In the genomic region with DNA sequence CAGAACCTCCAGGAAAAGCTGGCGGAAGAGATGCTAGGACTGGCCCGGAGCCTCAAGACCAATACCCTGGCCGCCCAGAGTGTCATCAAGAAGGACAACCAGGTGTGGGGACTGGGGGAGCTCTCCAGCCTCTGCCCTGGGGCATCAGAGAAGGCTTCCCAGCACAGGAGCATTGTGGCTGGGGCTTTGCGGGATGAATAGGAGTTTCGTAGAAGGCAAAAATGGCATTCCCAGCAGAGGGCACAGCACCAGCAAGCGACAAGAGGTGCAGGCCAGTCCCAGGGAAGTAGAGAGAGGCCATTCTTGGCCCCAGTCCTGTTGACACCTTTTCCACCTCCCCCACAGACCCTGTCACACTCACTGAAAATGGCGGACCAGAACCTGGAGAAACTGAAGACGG, we compare ENCODE assay signal across 25 cellular contexts. TPM values are rescaled to one million over a fixed set of nuclear protein-coding genes. Genes with fewer than 3 reads are reported as not detected.
A peak's percentile ranks its signal among the peaks of the same experiment; 100 is the strongest.
DNase-seq lines count a peak whose midpoint lies in the region; ATAC-seq, FAIRE-seq and TF ChIP-seq lines count a peak whose summit lies in the region.
"Had no signal": no experiment of that assay in that cellular context is flagged by ENCODE, and none has a peak within 500 bp of the region (broad histone marks: within the 10 kb centered on the region; RNA-seq: fewer than 3 reads in every experiment).

No MANE protein-coding gene starts in this region.

- H3K9me3 ChIP-seq in CD4-positive, alpha-beta T cell (ENCODE audit: control insufficient read depth, low read length) = no peaks in the 10 kb centered on the region
- H3K9me3 ChIP-seq in GM12878 (replicated peaks; ENCODE audit: control insufficient read depth, insufficient read depth, low read length) = no peaks in the 10 kb centered on the region
- H3K9me3 ChIP-seq: MG63 had no signal

- H3K36me3 ChIP-seq in GM23338 (ENCODE audit: insufficient read depth) (peaks cover 5% of the 10 kb centered on the region; the same call in 1 of the 2 replicates), GM12878 (ENCODE audit: control insufficient read depth in 2 of 2, insufficient read depth in 2 of 2, low read length in 1 of 2) (peaks cover 2 to 5% of the 10 kb centered on the region in 2 experiments; a peak in 2 of 4 replicates)

- no peaks in the 10 kb centered on the region for H3K9me2 ChIP-seq in GM23338 (ENCODE audit: insufficient read depth)

- 0 out of 2 replicates have a peak, but pooled peaks cover 9% of the 10 kb centered on the region for H3F3A ChIP-seq in GM23338 (replicated peaks; ENCODE audit: low read depth)

- SMC1A ChIA-PET in GM12878 (lab: Charles Lee; ENCODE audit: uncharacterized antibody, unreplicated experiment) = no interaction called here

- no peak overlapping the region for H3K9ac ChIP-seq in GM12878 (ENCODE audit: control insufficient read depth, insufficient read depth, low read length)

- BruUV-seq in GM12878 (replicated peaks; lab: Mats Ljungman, UMichigan) = no TSS peak

- no peak overlapping the region for H3K27ac ChIP-seq in CD4-positive, alpha-beta T cell (ENCODE audit: low read depth, low read length)
- H3K27ac ChIP-seq in GM23338 (ENCODE audit: low read depth) (no peak overlapping the region), GM12878 (ENCODE audit: control insufficient read depth, insufficient read depth) (no peak overlapping the region)

- TF ChIP-seq RAD21 in GM12878 (IDR thresholded peaks at IDR 0.05; ENCODE audit: insufficient read depth, low read depth, low read length) = no peak

- in situ Hi-C loops in GM12878 (cut with MboI) = no loop called here

- H3K4me3 Mint-ChIP-seq in CD4-positive, alpha-beta T cell = peak overlapping the region; percentile 14
- H3K4me3 Mint-ChIP-seq in GM23338 (no peak overlapping the region), neural crest cell (peak overlapping the region; percentile 68)

- H3K36me3 Mint-ChIP-seq in CD4-positive, alpha-beta T cell (ENCODE audit: low read depth) = peaks cover 37% of the 10 kb centered on the region
- H3K36me3 Mint-ChIP-seq in GM23338 (ENCODE audit: low read depth) = peaks cover 24% of the 10 kb centered on the region
- H3K36me3 Mint-ChIP-seq in neural crest cell (ENCODE audit: low read depth) = peaks cover 2% of the 10 kb centered on the region

- no peak for FAIRE-seq in GM12878 (lab: Jason Lieb, UNC)

- H4K20me1 ChIP-seq in GM23338 (replicated peaks; ENCODE audit: insufficient read depth) (no peaks in the 10 kb centered on the region), GM12878 (ENCODE audit: control insufficient read depth, insufficient read depth) (no peaks in the 10 kb centered on the region)

- CTCF ChIA-PET in CD4-positive, alpha-beta T cell (lab: Charles Lee) = interaction anchor here (2.7 kb wide), 1 partner anchor 16 kb away, joined by 8 read pairs; no protein-coding TSS in a partner anchor
- CTCF ChIA-PET in GM12878 (lab: Yijun Ruan, JAX) = no interaction called here

- H2AFZ ChIP-seq in GM23338 = no peak overlapping the region
- H2AFZ ChIP-seq in GM12878 (ENCODE audit: control insufficient read depth, low read depth, low read length) = no peak overlapping the region
- H2AFZ ChIP-seq: PC-9 had no signal

- no peaks in the 10 kb centered on the region for H3K9me3 Mint-ChIP-seq in CD4-positive, alpha-beta T cell
- no peaks in the 10 kb centered on the region; the same call in 2 of the 3 replicates for H3K9me3 Mint-ChIP-seq in GM23338
- H3K9me3 Mint-ChIP-seq in neural crest cell = no peaks in the 10 kb centered on the region
- H3K9me3 Mint-ChIP-seq: CD8-positive, alpha-beta memory T cell had no signal

- H3K27me3 Mint-ChIP-seq in CD4-positive, alpha-beta T cell = no peaks in the 10 kb centered on the region
- H3K27me3 Mint-ChIP-seq in GM23338 (ENCODE audit: insufficient read depth, low read depth, poor library complexity) = peaks cover 14% of the 10 kb centered on the region
- peaks cover 3% of the 10 kb centered on the region for H3K27me3 Mint-ChIP-seq in neural crest cell (ENCODE audit: low read depth)
- H3K27me3 Mint-ChIP-seq: CD8-positive, alpha-beta memory T cell had no signal

- H3K27me3 ChIP-seq in CD4-positive, alpha-beta T cell (ENCODE audit: control insufficient read depth, insufficient read depth, low read length) = no peaks in the 10 kb centered on the region
- no peaks in the 10 kb centered on the region for H3K27me3 ChIP-seq in GM23338 (ENCODE audit: insufficient read depth)
- H3K27me3 ChIP-seq in GM12878 (replicated peaks in 1 of 2; ENCODE audit: control insufficient read depth in 2 of 2, insufficient read depth in 2 of 2, low read length in 1 of 2) = no peaks in the 10 kb centered on the region
- H3K27me3 ChIP-seq: MG63 had no signal

- no peak for TF ChIP-seq EP300 in GM12878 (IDR thresholded peaks at IDR 0.05; ENCODE audit: borderline replicate concordance in 1 of 2, control insufficient read depth in 1 of 2, low read depth in 2 of 2, low read length in 2 of 2)

- intact Hi-C loops in CD4-positive, alpha-beta T cell (cut with DNase I, micrococcal nuclease) = no loop called here
- intact Hi-C loops in GM12878 (cut with micrococcal nuclease; ENCODE audit: unreplicated experiment) = no loop called here

- POLR2A ChIA-PET in CD4-positive, alpha-beta T cell (lab: Charles Lee) = interaction anchor here (0.7 kb wide), 1 partner anchor 25 kb away, joined by 3 read pairs; no protein-coding TSS in a partner anchor
- POLR2A ChIA-PET in GM12878 (lab: Charles Lee) = interaction anchor here (0.7 kb wide), 1 partner anchor 326 kb away, joined by 3 read pairs; no protein-coding TSS in a partner anchor

- TF ChIP-seq POLR2A in GM12878 (IDR thresholded peaks at IDR 0.05; ENCODE audit: low read depth, low read length) = 0 out of 2 replicates have a peak, but pooled peaks have one; percentile 1

- DNase-seq in CD4-positive, alpha-beta T cell = no peak
- DNase-seq in GM23338 (ENCODE audit: low spot score) (no peak), GM12878 (ENCODE audit: low read depth, low spot score) (no peak), neural crest cell (ENCODE audit: low read depth, low spot score) (no peak), GDM1 (lab: John Stamatoyannopoulos, UW) (no peak)
- DNase-seq: C1 segment of cervical spinal cord; Calu3; CD8-positive, alpha-beta memory T cell; DMS79 treated with DMSO at 0.1 percent for 48 hours; GOT3; HCEC 1CT; KBM-7; MG63; NCI-H1694; NCI-H2029 treated with DMSO at 0.1 percent for 48 hours; NCI-H446 treated with DMSO at 0.1 percent for 48 hours; NCI-H526 treated with DMSO at 0.1 percent for 48 hours; Right ventricle myocardium superior had no signal

- no peak overlapping the region for H3K4me3 ChIP-seq in GM23338
- no peak overlapping the region for H3K4me3 ChIP-seq in GM12878
- H3K4me3 ChIP-seq: MG63, PC-9 had no signal

- no peak for TF ChIP-seq CTCF in CD4-positive, alpha-beta T cell (IDR thresholded peaks at IDR 0.05)
- TF ChIP-seq CTCF in GM23338 (conservative IDR thresholded peaks at IDR 0.05; ENCODE audit: low read depth in 2 of 2) = no peak
- no peak for TF ChIP-seq CTCF in GM12878 (IDR thresholded peaks at IDR 0.05 in 2 of 3, conservative IDR thresholded peaks at IDR 0.05 in 1 of 3; ENCODE audit: control insufficient read depth in 2 of 3, extremely low read depth in 1 of 3, insufficient read depth in 1 of 3, low read depth in 3 of 3, low read length in 3 of 3)
- TF ChIP-seq CTCF in neural crest cell (conservative IDR thresholded peaks at IDR 0.05) = no peak

- H3K27ac Mint-ChIP-seq in CD4-positive, alpha-beta T cell = no peak overlapping the region
- peak overlapping the region; percentile 29; the same call in 1 of the 2 replicates for H3K27ac Mint-ChIP-seq in GM23338
- H3K27ac Mint-ChIP-seq in neural crest cell (ENCODE audit: unreplicated experiment) = no peak overlapping the region
- H3K27ac Mint-ChIP-seq: CD8-positive, alpha-beta memory T cell had no signal

- peaks cover 10% of the 10 kb centered on the region for H3K4me1 Mint-ChIP-seq in CD4-positive, alpha-beta T cell (ENCODE audit: low read depth)
- peaks cover 10% of the 10 kb centered on the region for H3K4me1 Mint-ChIP-seq in GM23338
- H3K4me1 Mint-ChIP-seq in neural crest cell = peaks cover 28% of the 10 kb centered on the region

- H3K79me2 ChIP-seq in GM23338 (replicated peaks; ENCODE audit: insufficient read depth) = no peaks in the 10 kb centered on the region
- no peaks in the 10 kb centered on the region; the same call in 1 of the 2 replicates for H3K79me2 ChIP-seq in GM12878 (ENCODE audit: control insufficient read depth, insufficient read depth, low read length)

- H3K4me2 ChIP-seq in GM23338 (no peak overlapping the region), GM12878 (ENCODE audit: control insufficient read depth, insufficient read depth) (no peak overlapping the region)

- ATAC-seq in CD4-positive, alpha-beta T cell (ENCODE audit: poor library complexity) = no peak
- ATAC-seq in GM23338 (no peak), GM12878 (no peak), HG02970 (IDR thresholded peaks at IDR 0.05; ENCODE audit: low FRiP score, unreplicated experiment) (no peak), GM21529 (IDR thresholded peaks at IDR 0.05; ENCODE audit: unreplicated experiment) (no peak)

- 97% methylated on average over 8 of the region's 8 CpGs for WGBS in GM12878 (ENCODE audit: insufficient coverage, insufficient replicate concordance, low lambda C conversion rate, missing lambda C conversion rate)

- H3K4me1 ChIP-seq in GM23338 (ENCODE audit: insufficient read depth) (no peaks in the 10 kb centered on the region), GM12878 (ENCODE audit: control insufficient read depth, insufficient read depth, low read length) (peaks cover 12% of the 10 kb centered on the region)

- RAD21 ChIA-PET in GM12878 (lab: Charles Lee; ENCODE audit: unreplicated experiment) = no interaction called here

RNA-seq across cellular contexts. Expression of a gene that starts 4.1 kb away (rescaled TPM):
- total RNA-seq in CD4-positive, alpha-beta T cell = 10 to 100 TPM; 23.1 to 24.3 TPM
- total RNA-seq in GM23338 (2014; rRNA removed; shearing (Covaris generic)) = 13.7 and 15.5 TPM in 2 replicates
- polyA plus RNA-seq in GM23338 (2016; fragmentation: Nextera tagmentation; extraction: Ambion mirVana) (18.6 and 19.4 TPM in 2 replicates), GM12878 (2011; rRNA removed) (7.4 and 13.8 TPM in 2 replicates), GM12878 (2014; fragmentation: Illumina TruSeq; extraction: Trizol) (3.7 and 9.7 TPM in 2 replicates), GM12878 (2014; fragmentation: Nextera tagmentation; extraction: Ambion mirVana) (10 to 100 TPM in 1 of 2 experiments, 1 to 10 TPM in 1; 9.7 to 15.4 TPM), GM12878 (2014; rRNA removed) (23.3 and 24.0 TPM in 2 replicates), GM12878 (2016; fragmentation: Nextera tagmentation; extraction: Ambion mirVana) (10 to 100 TPM; 18.1 to 23.7 TPM)
- total RNA-seq in GM12878 (2013; cell fraction: nucleolus; rRNA removed) = 12.2 and 13.0 TPM in 2 replicates
- total RNA-seq in GM12878 (2014; rRNA removed) (10.9 and 16.7 TPM in 2 replicates), GM12878 (2014; rRNA removed; fragmentation: Illumina TruSeq; extraction: Trizol) (11.4 and 13.6 TPM in 2 replicates), GM12878 (2021) (18.6 and 19.6 TPM in 2 replicates), neural crest cell (15.7 and 17.6 TPM in 2 replicates)
- polyA plus RNA-seq in GM12878 (2011; ENCODE audit: low read depth) = 25.4 TPM
- 16.2 and 19.0 TPM in 2 replicates for polyA plus RNA-seq in GM12878 (2011; cell fraction: cytosol; rRNA removed)
- 23.2 and 23.5 TPM in 2 replicates for polyA plus RNA-seq in GM12878 (2011; cell fraction: nucleus; rRNA removed)
- 29.7 and 29.8 TPM in 2 replicates for polyA plus RNA-seq in GM12878 (2012)
- 5.6 and 6.7 TPM in 2 replicates for polyA minus RNA-seq in GM12878 (2011; rRNA and poly(A)+ RNA removed)
- 2.4 and 5.4 TPM in 2 replicates for polyA minus RNA-seq in GM12878 (2011; cell fraction: cytosol; rRNA and poly(A)+ RNA removed)
- 4.0 and 6.0 TPM in 2 replicates for polyA minus RNA-seq in GM12878 (2011; cell fraction: nucleus; rRNA and poly(A)+ RNA removed)

RNA-seq across cellular contexts. Expression of a gene that starts 6.7 kb away (rescaled TPM):
- total RNA-seq in CD4-positive, alpha-beta T cell = 10 to 100 TPM; 20.5 to 22.2 TPM
- 9.6 and 12.7 TPM in 2 replicates for total RNA-seq in GM23338 (2014; rRNA removed; shearing (Covaris generic))
- polyA plus RNA-seq in GM23338 (2016; fragmentation: Nextera tagmentation; extraction: Ambion mirVana) = 47.4 and 50.6 TPM in 2 replicates
- 2.9 and 4.6 TPM in 2 replicates for total RNA-seq in GM12878 (2013; cell fraction: nucleolus; rRNA removed)
- total RNA-seq in GM12878 (2014; rRNA removed) = 3.1 and 3.2 TPM in 2 replicates
- 3.2 and 3.4 TPM in 2 replicates for total RNA-seq in GM12878 (2014; rRNA removed; fragmentation: Illumina TruSeq; extraction: Trizol)
- total RNA-seq in GM12878 (2021) = 11.9 and 15.8 TPM in 2 replicates
- polyA plus RNA-seq in GM12878 (2011; ENCODE audit: low read depth) = 65.4 TPM
- polyA plus RNA-seq in GM12878 (2011; rRNA removed) = 1.4 and 2.8 TPM in 2 replicates
- polyA plus RNA-seq in GM12878 (2011; cell fraction: cytosol; rRNA removed) = 5.3 and 7.2 TPM in 2 replicates
- polyA plus RNA-seq in GM12878 (2011; cell fraction: nucleus; rRNA removed) = 6.9 and 7.6 TPM in 2 replicates
- 11.7 and 15.6 TPM in 2 replicates for polyA plus RNA-seq in GM12878 (2012)
- polyA plus RNA-seq in GM12878 (2014; fragmentation: Illumina TruSeq; extraction: Trizol) = 7.4 and 9.9 TPM in 2 replicates
- polyA plus RNA-seq in GM12878 (2014; fragmentation: Nextera tagmentation; extraction: Ambion mirVana) = 1 to 10 TPM; 3.6 to 7.8 TPM
- polyA plus RNA-seq in GM12878 (2014; rRNA removed) = 7.5 and 7.8 TPM in 2 replicates
- polyA plus RNA-seq in GM12878 (2016; fragmentation: Nextera tagmentation; extraction: Ambion mirVana) = 10 to 100 TPM; 14.4 to 18.2 TPM
- polyA minus RNA-seq in GM12878 (2011; rRNA and poly(A)+ RNA removed) = 1.8 and 3.1 TPM in 2 replicates
- polyA minus RNA-seq in GM12878 (2011; cell fraction: cytosol; rRNA and poly(A)+ RNA removed) = 1.9 and 7.1 TPM in 2 replicates
- 2.3 and 2.8 TPM in 2 replicates for polyA minus RNA-seq in GM12878 (2011; cell fraction: nucleus; rRNA and poly(A)+ RNA removed)
- total RNA-seq in neural crest cell = 10.4 and 12.0 TPM in 2 replicates

RNA-seq across cellular contexts. Expression of a gene that starts 26.4 kb away (rescaled TPM):
- 1 to 10 TPM in 1 of 2 experiments, under 1 TPM in 1; 0.74 to 1.1 TPM for total RNA-seq in CD4-positive, alpha-beta T cell
- total RNA-seq in GM23338 (2014; rRNA removed; shearing (Covaris generic)) = 172 and 209 TPM in 2 replicates
- polyA plus RNA-seq in GM23338 (2016; fragmentation: Nextera tagmentation; extraction: Ambion mirVana) = 64.0 and 67.4 TPM in 2 replicates
- 4.8 and 4.9 TPM in 2 replicates for total RNA-seq in GM12878 (2013; cell fraction: nucleolus; rRNA removed)
- 11.8 and 12.8 TPM in 2 replicates for total RNA-seq in GM12878 (2014; rRNA removed)
- 2.3 and 2.7 TPM in 2 replicates for total RNA-seq in GM12878 (2014; rRNA removed; fragmentation: Illumina TruSeq; extraction: Trizol)
- 13.3 and 15.5 TPM in 2 replicates for total RNA-seq in GM12878 (2021)
- polyA plus RNA-seq in GM12878 (2011; ENCODE audit: low read depth) = 0.62 TPM
- 1.7 and 3.9 TPM in 2 replicates for polyA plus RNA-seq in GM12878 (2011; rRNA removed)
- 5.8 and 10.7 TPM in 2 replicates for polyA plus RNA-seq in GM12878 (2011; cell fraction: cytosol; rRNA removed)
- polyA plus RNA-seq in GM12878 (2011; cell fraction: nucleus; rRNA removed) = 7.8 and 12.0 TPM in 2 replicates
- polyA plus RNA-seq in GM12878 (2012) = 4.0 and 5.0 TPM in 2 replicates
- 0.48 and 1.4 TPM in 2 replicates for polyA plus RNA-seq in GM12878 (2014; fragmentation: Illumina TruSeq; extraction: Trizol)
- polyA plus RNA-seq in GM12878 (2014; fragmentation: Nextera tagmentation; extraction: Ambion mirVana) = under 1 TPM; 0.18 to 0.75 TPM
- 11.3 and 14.1 TPM in 2 replicates for polyA plus RNA-seq in GM12878 (2014; rRNA removed)
- polyA plus RNA-seq in GM12878 (2016; fragmentation: Nextera tagmentation; extraction: Ambion mirVana) = 1 to 10 TPM; 8.4 to 8.6 TPM
- polyA minus RNA-seq in GM12878 (2011; rRNA and poly(A)+ RNA removed) = 2.1 and 3.1 TPM in 2 replicates
- polyA minus RNA-seq in GM12878 (2011; cell fraction: cytosol; rRNA and poly(A)+ RNA removed) = 6.3 and 6.9 TPM in 2 replicates
- 2.2 and 4.7 TPM in 2 replicates for polyA minus RNA-seq in GM12878 (2011; cell fraction: nucleus; rRNA and poly(A)+ RNA removed)
- total RNA-seq in neural crest cell = 52.8 and 57.6 TPM in 2 replicates

RNA-seq across cellular contexts. Expression of a gene that starts 45.3 kb away (rescaled TPM):
- total RNA-seq in CD4-positive, alpha-beta T cell = not detected
- total RNA-seq in GM23338 (2014; rRNA removed; shearing (Covaris generic)) = 5.2 and 5.6 TPM in 2 replicates
- polyA plus RNA-seq in GM23338 (2016; fragmentation: Nextera tagmentation; extraction: Ambion mirVana) (4.0 and 4.6 TPM in 2 replicates), GM12878 (2011; rRNA removed) (0.07 TPM in 1 of 2 replicates, not detected in the other), GM12878 (2014; fragmentation: Illumina TruSeq; extraction: Trizol) (not detected in 2 replicates), GM12878 (2014; fragmentation: Nextera tagmentation; extraction: Ambion mirVana) (under 1 TPM in 1 of 2 experiments, not detected in 1; 0.05 TPM), GM12878 (2014; rRNA removed) (0.12 and 0.33 TPM in 2 replicates), GM12878 (2016; fragmentation: Nextera tagmentation; extraction: Ambion mirVana) (under 1 TPM; 0.33 to 0.44 TPM)
- total RNA-seq in GM12878 (2013; cell fraction: nucleolus; rRNA removed) = 0.58 and 0.61 TPM in 2 replicates
- total RNA-seq in GM12878 (2014; rRNA removed) (0.11 and 0.96 TPM in 2 replicates), GM12878 (2014; rRNA removed; fragmentation: Illumina TruSeq; extraction: Trizol) (0.09 TPM in 1 of 2 replicates, not detected in the other), GM12878 (2021) (0.27 and 0.62 TPM in 2 replicates), neural crest cell (0.23 and 0.57 TPM in 2 replicates)
- not detected for polyA plus RNA-seq in GM12878 (2011; ENCODE audit: low read depth)
- 0.03 and 0.18 TPM in 2 replicates for polyA plus RNA-seq in GM12878 (2011; cell fraction: cytosol; rRNA removed)
- 0.48 and 1.1 TPM in 2 replicates for polyA plus RNA-seq in GM12878 (2011; cell fraction: nucleus; rRNA removed)
- polyA plus RNA-seq in GM12878 (2012) = 0.09 and 0.31 TPM in 2 replicates
- polyA minus RNA-seq in GM12878 (2011; rRNA and poly(A)+ RNA removed) = 0.15 TPM in 1 of 2 replicates, not detected in the other
- not detected in 2 replicates for polyA minus RNA-seq in GM12878 (2011; cell fraction: cytosol; rRNA and poly(A)+ RNA removed)
- 0.12 and 1.1 TPM in 2 replicates for polyA minus RNA-seq in GM12878 (2011; cell fraction: nucleus; rRNA and poly(A)+ RNA removed)
- total RNA-seq: A673, LHCN-M2, PC-9, RPMI7951, SK-MEL-5 had no signal
- polyA plus RNA-seq: CD8-positive, alpha-beta memory T cell had no signal

RNA-seq across cellular contexts. Expression of a gene that starts 48.0 kb away (rescaled TPM):
- total RNA-seq in CD4-positive, alpha-beta T cell = 10 to 100 TPM; 56.2 to 63.5 TPM
- total RNA-seq in GM23338 (2014; rRNA removed; shearing (Covaris generic)) = 78.1 and 87.8 TPM in 2 replicates
- polyA plus RNA-seq in GM23338 (2016; fragmentation: Nextera tagmentation; extraction: Ambion mirVana) = 88.7 and 95.0 TPM in 2 replicates
- 33.1 and 39.0 TPM in 2 replicates for total RNA-seq in GM12878 (2013; cell fraction: nucleolus; rRNA removed)
- total RNA-seq in GM12878 (2014; rRNA removed) = 104 and 108 TPM in 2 replicates
- total RNA-seq in GM12878 (2014; rRNA removed; fragmentation: Illumina TruSeq; extraction: Trizol) = 74.7 and 81.9 TPM in 2 replicates
- total RNA-seq in GM12878 (2021) = 102 and 103 TPM in 2 replicates
- 54.4 TPM for polyA plus RNA-seq in GM12878 (2011; ENCODE audit: low read depth)
- 104 and 107 TPM in 2 replicates for polyA plus RNA-seq in GM12878 (2011; rRNA removed)
- 133 and 164 TPM in 2 replicates for polyA plus RNA-seq in GM12878 (2011; cell fraction: cytosol; rRNA removed)
- 112 and 115 TPM in 2 replicates for polyA plus RNA-seq in GM12878 (2011; cell fraction: nucleus; rRNA removed)
- 57.5 and 64.9 TPM in 2 replicates for polyA plus RNA-seq in GM12878 (2012)
- polyA plus RNA-seq in GM12878 (2014; fragmentation: Illumina TruSeq; extraction: Trizol) = 47.7 and 86.7 TPM in 2 replicates
- 10 to 100 TPM; 11.9 to 37.4 TPM for polyA plus RNA-seq in GM12878 (2014; fragmentation: Nextera tagmentation; extraction: Ambion mirVana)
- 129 and 142 TPM in 2 replicates for polyA plus RNA-seq in GM12878 (2014; rRNA removed)
- 100 to 1,000 TPM; 153 to 154 TPM for polyA plus RNA-seq in GM12878 (2016; fragmentation: Nextera tagmentation; extraction: Ambion mirVana)
- 34.9 and 51.9 TPM in 2 replicates for polyA minus RNA-seq in GM12878 (2011; rRNA and poly(A)+ RNA removed)
- 13.2 and 19.4 TPM in 2 replicates for polyA minus RNA-seq in GM12878 (2011; cell fraction: cytosol; rRNA and poly(A)+ RNA removed)
- 10.6 and 14.1 TPM in 2 replicates for polyA minus RNA-seq in GM12878 (2011; cell fraction: nucleus; rRNA and poly(A)+ RNA removed)
- total RNA-seq in neural crest cell = 79.1 and 89.3 TPM in 2 replicates
